In the genomic region with DNA sequence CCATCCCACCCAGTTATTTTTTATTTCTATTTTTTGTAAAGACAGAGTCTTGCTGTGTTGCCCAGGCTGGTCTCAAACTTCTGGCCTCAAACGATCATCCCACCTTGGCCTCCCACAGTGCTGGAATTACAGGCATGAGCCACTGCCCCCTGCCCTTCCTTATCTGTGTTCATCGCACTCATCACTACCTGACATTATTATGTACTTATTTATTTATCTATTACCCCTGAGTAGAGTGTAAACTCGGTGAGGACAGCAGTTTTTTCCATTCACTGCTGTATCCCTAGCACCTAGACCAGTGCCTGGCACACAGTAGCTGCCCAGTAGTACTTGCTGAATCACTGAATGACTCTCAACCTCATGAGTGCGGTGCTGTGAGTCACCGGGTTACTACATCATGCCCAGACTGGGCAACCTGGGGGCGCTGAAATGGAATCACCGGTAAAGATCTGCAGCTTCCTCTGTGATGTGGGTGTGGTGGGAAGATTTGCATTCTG, we compare ENCODE assay signal across 8 cellular contexts.
DNase-seq lines count a peak whose midpoint lies in the region; ATAC-seq and TF ChIP-seq lines count a peak whose summit lies in the region.

No MANE protein-coding gene starts in this region.

- no peaks in the 10 kb centered on the region for H3K4me1 Mint-ChIP-seq in natural killer cell treated with Interleukin-12 subunit alpha and Interleukin-12 subunit beta and Interleukin-15 and Interleukin-18, amount 100 ng/mL, for 72 hours (ENCODE audit: low read depth in 2 of 2)
- H3K4me1 Mint-ChIP-seq in natural killer cell, result no peaks in the 10 kb centered on the region

- peaks cover 0 to 9% of the 10 kb centered on the region in 2 donors for H3K4me1 ChIP-seq in breast epithelium
- H3K4me1 ChIP-seq in right lobe of liver, result peaks cover 0 to 37% (median 12%) of the 10 kb centered on the region in 4 donors

- TF ChIP-seq CTCF in natural killer cell (IDR thresholded peaks at IDR 0.05), result no peak
- TF ChIP-seq CTCF in breast epithelium (IDR thresholded peaks at IDR 0.05), result no peak
- no peak for TF ChIP-seq CTCF in right lobe of liver (IDR thresholded peaks at IDR 0.05)

- TF ChIP-seq POLR2A in breast epithelium (IDR thresholded peaks at IDR 0.05), result no peak
- no peak for TF ChIP-seq POLR2A in right lobe of liver (IDR thresholded peaks at IDR 0.05)

- H3K36me3 Mint-ChIP-seq in natural killer cell treated with Interleukin-12 subunit alpha and Interleukin-12 subunit beta and Interleukin-15 and Interleukin-18, amount 100 ng/mL, for 72 hours, result no peaks in the 10 kb centered on the region
- no peaks in the 10 kb centered on the region for H3K36me3 Mint-ChIP-seq in natural killer cell

- H3K4me3 Mint-ChIP-seq in natural killer cell treated with Interleukin-12 subunit alpha and Interleukin-12 subunit beta and Interleukin-15 and Interleukin-18, amount 100 ng/mL, for 72 hours, result no peak overlapping the region
- H3K4me3 Mint-ChIP-seq in natural killer cell, result no peak overlapping the region

- H3K27ac Mint-ChIP-seq in natural killer cell treated with Interleukin-12 subunit alpha and Interleukin-12 subunit beta and Interleukin-15 and Interleukin-18, amount 100 ng/mL, for 72 hours, result no peak overlapping the region
- H3K27ac Mint-ChIP-seq in natural killer cell, result no peak overlapping the region

- H3K27ac ChIP-seq in breast epithelium (peak overlapping the region; percentile 90 to 92), right lobe of liver (peak overlapping the region; percentile 32 to 91 (median 80))

- 34% methylated on average over 6 of the region's 7 CpGs for WGBS in right lobe of liver (ENCODE audit: insufficient coverage, low coverage, low lambda C conversion rate, missing lambda C conversion rate)

- H3K36me3 ChIP-seq in breast epithelium (no peaks in the 10 kb centered on the region), right lobe of liver (no peaks in the 10 kb centered on the region)

- H3K27me3 Mint-ChIP-seq in natural killer cell treated with Interleukin-12 subunit alpha and Interleukin-12 subunit beta and Interleukin-15 and Interleukin-18, amount 100 ng/mL, for 72 hours, result peaks cover 0 to 18% of the 10 kb centered on the region in 2 donors
- H3K27me3 Mint-ChIP-seq in natural killer cell (ENCODE audit: low read depth in 2 of 2), result peaks cover 0 to 6% of the 10 kb centered on the region in 2 donors

- DNase-seq in natural killer cell treated with Interleukin-12 subunit alpha and Interleukin-12 subunit beta and Interleukin-15 and Interleukin-18, amount 100 ng/mL, for 72 hours (ENCODE audit: low spot score), result no peak
- DNase-seq in natural killer cell (no peak), breast epithelium (ENCODE audit: low spot score in 2 of 2) (peak in 1 of 2 donors; percentile 84), right lobe of liver (peak in 2 of 3 donors; percentile 50 to 66), NCI-H1930 (lab: John Stamatoyannopoulos, UW) (no peak), epidermal melanocyte (ENCODE audit: insufficient read length, low spot score) (no peak)

- H3K27me3 ChIP-seq in breast epithelium (no peaks in the 10 kb centered on the region), right lobe of liver (no peaks in the 10 kb centered on the region)

- intact Hi-C loops in natural killer cell (cut with micrococcal nuclease) (no loop called here), breast epithelium (cut with DNase I; ENCODE audit: low total_unique reads) (no loop called here), right lobe of liver (cut with DNase I) (no loop called here)

- no peaks in the 10 kb centered on the region for H3K9me3 Mint-ChIP-seq in natural killer cell treated with Interleukin-12 subunit alpha and Interleukin-12 subunit beta and Interleukin-15 and Interleukin-18, amount 100 ng/mL, for 72 hours
- H3K9me3 Mint-ChIP-seq in natural killer cell, result no peaks in the 10 kb centered on the region

- ATAC-seq in natural killer cell treated with Interleukin-12 subunit alpha and Interleukin-12 subunit beta and Interleukin-15 and Interleukin-18, amount 100 ng/mL, for 72 hours, result peak; percentile 43 to 61
- no peak for ATAC-seq in natural killer cell
- ATAC-seq in right lobe of liver, result peak; percentile 26 to 74 (median 38)
- no peak for ATAC-seq in GM18858 (IDR thresholded peaks at IDR 0.05; ENCODE audit: unreplicated experiment)
- ATAC-seq in HG03378 (IDR thresholded peaks at IDR 0.05; ENCODE audit: unreplicated experiment), result no peak

- H3K4me3 ChIP-seq in breast epithelium, result no peak overlapping the region
- H3K4me3 ChIP-seq in right lobe of liver, result no peak overlapping the region

- no peaks in the 10 kb centered on the region for H3K9me3 ChIP-seq in breast epithelium
- H3K9me3 ChIP-seq in right lobe of liver, result no peaks in the 10 kb centered on the region

Comparison
In these comparisons a context has a peak if more than half of its experiments do, and no peak if none do; other contexts are left out.
1. ATAC-seq: peak in natural killer cell treated with Interleukin-12 subunit alpha and Interleukin-12 subunit beta and Interleukin-15 and Interleukin-18, amount 100 ng/mL, for 72 hours (2 of 2) and right lobe of liver (4 of 4); none in natural killer cell (0 of 3), GM18858 (single experiment) and HG03378 (single experiment).
2. DNase-seq: peak in right lobe of liver (2 of 3); none in natural killer cell treated with Interleukin-12 subunit alpha and Interleukin-12 subunit beta and Interleukin-15 and Interleukin-18, amount 100 ng/mL, for 72 hours (single experiment), natural killer cell (single experiment), NCI-H1930 (0 of 2) and epidermal melanocyte (single experiment).